8 cellular contexts compared by ENCODE assay signal in genomic region chr4:112706840-112707207, GRCh38.
DNase-seq lines count a peak whose midpoint lies in the region; ATAC-seq and TF ChIP-seq lines count a peak whose summit lies in the region.

No MANE protein-coding gene starts in this region.

- H3K27me3 ChIP-seq in esophagus squamous epithelium (peaks cover 0 to 58% (median 7%) of the 10 kb centered on the region in 4 donors), rectal smooth muscle tissue (ENCODE audit: control insufficient read depth, insufficient read depth, low read length) (peaks cover 7% of the 10 kb centered on the region), MG63 (peaks cover 17% of the 10 kb centered on the region), upper lobe of left lung (peaks cover 0 to 16% (median 5%) of the 10 kb centered on the region in 4 donors)

- DNase-seq in NCI-H1092 treated with DMSO at 0.1 percent for 48 hours (lab: John Stamatoyannopoulos, UW) (peak; percentile 37), NCI-H1092 (lab: John Stamatoyannopoulos, UW) (no peak), NCI-H2227 treated with DMSO at 0.1 percent for 48 hours (lab: John Stamatoyannopoulos, UW) (peak; percentile 38), esophagus squamous epithelium (lab: John Stamatoyannopoulos, UW) (no peak), MG63 (no peak), upper lobe of left lung (no peak), NCI-H2029 (lab: John Stamatoyannopoulos, UW) (no peak)

- intact Hi-C loops in esophagus squamous epithelium (cut with DNase I), result no loop called here

- TF ChIP-seq EP300 in upper lobe of left lung (IDR thresholded peaks at IDR 0.05), result no peak

- H3K27ac ChIP-seq in esophagus squamous epithelium (no peak overlapping the region), rectal smooth muscle tissue (ENCODE audit: low read depth, low read length) (no peak overlapping the region), upper lobe of left lung (no peak overlapping the region)

- peak overlapping the region in 3 of 4 donors; percentile 42 to 63 (median 54) for H3K4me3 ChIP-seq in esophagus squamous epithelium
- peak overlapping the region; percentile 56 for H3K4me3 ChIP-seq in rectal smooth muscle tissue (ENCODE audit: low read length)
- H3K4me3 ChIP-seq in MG63, result no peak overlapping the region
- H3K4me3 ChIP-seq in upper lobe of left lung, result no peak overlapping the region

- TF ChIP-seq POLR2A in esophagus squamous epithelium (IDR thresholded peaks at IDR 0.05) (no peak), upper lobe of left lung (IDR thresholded peaks at IDR 0.05) (no peak)

- H3K9ac ChIP-seq in rectal smooth muscle tissue (ENCODE audit: low read length), result no peak overlapping the region

- H3K9me3 ChIP-seq in esophagus squamous epithelium (no peaks in the 10 kb centered on the region), MG63 (no peaks in the 10 kb centered on the region), upper lobe of left lung (no peaks in the 10 kb centered on the region)

- H3K4me1 ChIP-seq in esophagus squamous epithelium (peaks cover 2 to 22% (median 16%) of the 10 kb centered on the region in 3 donors), rectal smooth muscle tissue (ENCODE audit: control insufficient read depth, insufficient read depth, low read length) (no peaks in the 10 kb centered on the region), upper lobe of left lung (peaks cover 4 to 17% (median 13%) of the 10 kb centered on the region in 4 donors)

- H3K36me3 ChIP-seq in esophagus squamous epithelium (no peaks in the 10 kb centered on the region), rectal smooth muscle tissue (ENCODE audit: control insufficient read depth, insufficient read depth, low read length) (no peaks in the 10 kb centered on the region), MG63 (no peaks in the 10 kb centered on the region), upper lobe of left lung (no peaks in the 10 kb centered on the region)

- ATAC-seq in upper lobe of left lung (ENCODE audit: low FRiP score in 2 of 2), result no peak

- 9 to 14% methylated on average over 4 of the region's 4 CpGs for WGBS in esophagus squamous epithelium, 2 donors
- WGBS in upper lobe of left lung, 2 donors, result 8 to 11% methylated on average over 4 of the region's 4 CpGs

- no peak for TF ChIP-seq CTCF in esophagus squamous epithelium (IDR thresholded peaks at IDR 0.05)
- TF ChIP-seq CTCF in upper lobe of left lung (IDR thresholded peaks at IDR 0.05), result no peak

Comparison
In these comparisons a context has a peak if more than half of its experiments do, and no peak if none do; other contexts are left out.
1. DNase-seq: peak in NCI-H1092 treated with DMSO at 0.1 percent for 48 hours (single experiment) and NCI-H2227 treated with DMSO at 0.1 percent for 48 hours (single experiment); none in NCI-H1092 (single experiment), esophagus squamous epithelium (single experiment), MG63 (single experiment), upper lobe of left lung (0 of 2) and NCI-H2029 (single experiment).
2. H3K4me3 ChIP-seq: peak in esophagus squamous epithelium (3 of 4) and rectal smooth muscle tissue (single experiment); none in MG63 (single experiment) and upper lobe of left lung (0 of 4).